1 cellular context compared by ENCODE assay signal in genomic region chr10:123139521-123140163, GRCh38.
TF ChIP-seq lines count a peak whose summit lies in the region.

No MANE protein-coding gene starts in this region.

TF ChIP-seq in H1, 55 proteins besides CTCF, POLR2A, EP300 and RAD21 (continued from another document):
- TF ChIP-seq RNF2 (IDR thresholded peaks at IDR 0.05; ENCODE audit: borderline replicate concordance, low read depth, low read length, missing control alignments, poor library complexity, severe bottlenecking) (peak; percentile 99), EGR1 (IDR thresholded peaks at IDR 0.05; ENCODE audit: borderline replicate concordance, low read depth, low read length) (peak; percentile 40; the same call in 1 of the 2 replicates), CHD7 (IDR thresholded peaks at IDR 0.05; ENCODE audit: insufficient replicate concordance, low read length) (no peak), HDAC6 (IDR thresholded peaks at IDR 0.05; ENCODE audit: low read depth, low read length) (no peak), TCF12 (IDR thresholded peaks at IDR 0.05; ENCODE audit: low read depth, low read length) (0 out of 2 replicates have a peak, but pooled peaks have one; percentile 44), SUZ12 (IDR thresholded peaks at IDR 0.05; ENCODE audit: low read length) (peak; percentile 95), CTBP2 (IDR thresholded peaks at IDR 0.05; ENCODE audit: borderline replicate concordance, insufficient read depth, insufficient read length, low read length) (peak; percentile 97), TEAD4 (IDR thresholded peaks at IDR 0.05; ENCODE audit: low read depth, low read length) (peak; percentile 30; the same call in 1 of the 2 replicates), MAX (IDR thresholded peaks at IDR 0.05) (peak; percentile 2; the same call in 1 of the 2 replicates)
